ENCODE assay signal across 8 cellular contexts in genomic region chr22:19431641-19432091, GRCh38. TPM values are rescaled to one million over a fixed set of nuclear protein-coding genes. Genes with fewer than 3 reads are reported as not detected.
DNase-seq lines count a peak whose midpoint lies in the region; ATAC-seq and TF ChIP-seq lines count a peak whose summit lies in the region.

TSS of gene HIRA (minus strand) at chr22:19431733. CDS start at chr22:19431476, 257 bp downstream.

- WGBS in gastroesophageal sphincter (ENCODE audit: low coverage in 1 of 2), 2 donors = no CpG with 5 or more reads among the region's 64 CpGs
- 0% methylated on average over 21 of the region's 64 CpGs for WGBS in suprapubic skin

- DNase-seq in EH (ENCODE audit: low read depth) (peak; percentile 75), SJSA1 (ENCODE audit: low read depth in 1 of 2, low spot score in 2 of 2) (peak; percentile 73 to 88), nucleus accumbens (lab: John Stamatoyannopoulos, UW) (peak in 53 of 56 donors; percentile 19 to 94 (median 79)), suprapubic skin (ENCODE audit: low spot score in 2 of 2) (peak; percentile 90 to 92)
- DNase-seq in Jurkat, Clone E6-1 (ENCODE audit: low read depth, low spot score) = peak; percentile 61
- peak; percentile 77 for DNase-seq in activated gamma-delta T cell treated with anti-CD3 and anti-CD28 coated beads, Interleukin-2, amount 50 U/mL, for 16 hours (ENCODE audit: low read depth)

- H3K9me3 ChIP-seq in SJSA1 (replicated peaks) (0 out of 2 replicates have a peak, but pooled peaks cover 3% of the 10 kb centered on the region), gastroesophageal sphincter (no peaks in the 10 kb centered on the region), suprapubic skin (no peaks in the 10 kb centered on the region)

- ATAC-seq in GM21619 (IDR thresholded peaks at IDR 0.05; ENCODE audit: unreplicated experiment) (peak; percentile 39), gastroesophageal sphincter (peak; percentile 77)

- TF ChIP-seq POLR2A in gastroesophageal sphincter (IDR thresholded peaks at IDR 0.05) (no peak), suprapubic skin (IDR thresholded peaks at IDR 0.05) (no peak)

- H3K36me3 ChIP-seq in SJSA1 (peaks cover 52% of the 10 kb centered on the region), gastroesophageal sphincter (peaks cover 0 to 25% of the 10 kb centered on the region in 2 donors), suprapubic skin (peaks cover 21% of the 10 kb centered on the region)

- H3K4me3 ChIP-seq in Jurkat, Clone E6-1 (ENCODE audit: low read length) = peak within 1 kb of the TSS; percentile 95
- H3K4me3 ChIP-seq in SJSA1 (peak within 1 kb of the TSS; percentile 60), gastroesophageal sphincter (peak within 1 kb of the TSS; percentile 73 to 75), suprapubic skin (peak within 1 kb of the TSS; percentile 96)

- no peak for TF ChIP-seq CTCF in gastroesophageal sphincter (IDR thresholded peaks at IDR 0.05)
- TF ChIP-seq CTCF in suprapubic skin (IDR thresholded peaks at IDR 0.05) = no peak

- H3K4me1 ChIP-seq in SJSA1 (replicated peaks) (peaks cover 24% of the 10 kb centered on the region), gastroesophageal sphincter (peaks cover 0 to 50% (median 19%) of the 10 kb centered on the region in 3 donors), suprapubic skin (peaks cover 30% of the 10 kb centered on the region)

- no peak for TF ChIP-seq EP300 in gastroesophageal sphincter (IDR thresholded peaks at IDR 0.05)
- no peak for TF ChIP-seq EP300 in suprapubic skin (IDR thresholded peaks at IDR 0.05)

- H3K27me3 ChIP-seq in SJSA1 (replicated peaks) = no peaks in the 10 kb centered on the region
- H3K27me3 ChIP-seq in gastroesophageal sphincter = no peaks in the 10 kb centered on the region
- no peaks in the 10 kb centered on the region for H3K27me3 ChIP-seq in suprapubic skin

- H3K27ac ChIP-seq in SJSA1 = peak within 1 kb of the TSS; percentile 63
- peak within 1 kb of the TSS; percentile 81 to 98 (median 92) for H3K27ac ChIP-seq in gastroesophageal sphincter
- peak within 1 kb of the TSS; percentile 98 for H3K27ac ChIP-seq in suprapubic skin

RNA-seq across cellular contexts. Expression of gene HIRA, which starts in this region (rescaled TPM):
- 78.7 TPM for polyA plus RNA-seq in Jurkat, Clone E6-1 (2012; ENCODE audit: insufficient read depth, insufficient read length)
- total RNA-seq in SJSA1 (2014; rRNA removed; shearing (Covaris generic)) = 7.7 and 17.2 TPM in 2 replicates
- 10 to 100 TPM; 20.5 to 35.6 (median 26.0) TPM for total RNA-seq in gastroesophageal sphincter
- total RNA-seq in suprapubic skin = 10 to 100 TPM; 17.7 to 25.1 (median 22.5) TPM

Comparison
In these comparisons a context has a peak if more than half of its experiments do, and no peak if none do; other contexts are left out.
1. Peak in every context shown above with its lines: DNase-seq, ATAC-seq, H3K4me3 ChIP-seq and H3K27ac ChIP-seq.